Comparison of ENCODE assay signal across 1 cellular context in the genomic region with DNA sequence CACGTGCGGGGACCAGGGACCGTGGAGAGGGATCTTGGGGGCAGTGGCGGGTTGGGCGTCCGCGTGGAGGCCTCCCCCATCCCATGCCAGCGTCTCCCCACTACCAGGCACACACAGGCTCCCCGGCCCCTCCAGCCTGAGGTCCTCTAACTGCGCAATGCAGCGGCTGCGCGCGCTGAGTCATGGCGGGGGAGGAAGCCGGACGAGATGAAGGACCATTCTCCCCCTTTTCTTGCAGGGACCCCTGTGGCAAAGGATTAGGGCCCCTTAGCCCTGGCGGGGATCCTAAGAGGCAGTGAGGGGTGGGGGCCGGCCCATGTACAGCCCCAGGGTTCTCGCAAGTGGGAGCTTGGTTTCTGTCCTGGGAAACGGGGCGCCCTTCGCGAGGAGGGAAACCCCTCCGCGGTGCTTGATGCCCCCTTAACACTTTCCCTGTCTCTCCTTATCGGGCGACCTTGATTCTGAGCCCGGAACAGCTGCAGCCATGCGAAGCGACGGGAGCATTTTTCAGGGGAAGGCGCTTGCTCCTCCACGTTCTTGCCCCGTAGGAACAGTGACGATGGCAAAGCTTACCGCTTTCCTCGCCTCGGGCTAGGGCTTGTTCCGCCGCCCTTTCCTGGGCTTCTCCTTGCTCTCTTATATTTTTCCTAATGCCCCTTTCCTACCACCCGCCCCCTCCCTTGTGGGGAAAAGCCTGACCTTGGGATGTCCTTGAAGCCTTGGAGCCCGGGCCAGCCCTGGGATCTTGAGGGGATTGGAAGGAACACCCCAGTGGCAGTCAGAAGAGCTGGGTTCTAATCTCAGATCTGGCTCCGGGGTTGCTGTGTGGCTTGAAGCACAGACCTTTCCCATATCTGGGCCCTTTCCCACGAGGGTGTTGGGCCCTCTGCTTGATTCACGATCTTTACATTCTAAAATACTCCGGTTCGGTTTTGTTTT.
TF ChIP-seq lines count a peak whose summit lies in the region.

No MANE protein-coding gene starts in this region.

TF ChIP-seq in neural cell, 6 proteins besides CTCF, POLR2A, EP300 and RAD21 (continued from another document):
- no peak for TF ChIP-seq REST (IDR thresholded peaks at IDR 0.05; ENCODE audit: borderline replicate concordance)
